ENCODE assay signal across 25 cellular contexts in genomic region chr12:70883855-70884254, GRCh38. TPM values are rescaled to one million over a fixed set of nuclear protein-coding genes. Genes with fewer than 3 reads are reported as not detected.
"Had no signal": no experiment of that assay in that cellular context is flagged by ENCODE, and none has a peak within 500 bp of the region (broad histone marks: within the 10 kb centered on the region; RNA-seq: fewer than 3 reads in every experiment).

No MANE protein-coding gene starts in this region.

- H3K36me3 ChIP-seq: left lung, sigmoid colon, uterus had no signal

- H3K79me2 ChIP-seq: parathyroid adenoma had no signal

- H3K4me2 ChIP-seq: smooth muscle cell had no signal

- H3K4me1 ChIP-seq: foreskin keratinocyte, left lung, parathyroid adenoma, sigmoid colon, uterus had no signal

- H2AFZ ChIP-seq: parathyroid adenoma had no signal

- H3K27me3 ChIP-seq: foreskin keratinocyte, left lung, sigmoid colon, uterus had no signal

- H3K27me3 Mint-ChIP-seq: activated B cell treated with CpG ODN at 0.5 μM for 24 hours; activated CD4-positive, alpha-beta T cell treated with anti-CD3 and anti-CD28 coated beads for 36 hours; activated naive CD8-positive, alpha-beta T cell treated with anti-CD3 and anti-CD28 coated beads for 36 hours; activated T-cell treated with anti-CD3 and anti-CD28 coated beads, Interleukin-2, amount 50 U/mL, for 24 hours; natural killer cell treated with Interleukin-12 subunit alpha and Interleukin-12 subunit beta and Interleukin-15 and Interleukin-18, amount 100 ng/mL, for 72 hours; stimulated activated naive B cell treated with anti-CD40 and anti-IgM and Interleukin-4, amounts not matched to agents 10 μg/mL and 1 μg/mL and 100 μg/mL, for 72 hours had no signal

- DNase-seq: activated B cell treated with CpG ODN at 0.5 μM for 24 hours; activated CD4-positive, alpha-beta T cell treated with anti-CD3 and anti-CD28 coated beads for 36 hours; activated CD4-positive, alpha-beta T cell treated with anti-CD3 and anti-CD28 coated beads, Interleukin-2, amount 50 U/mL, for 4 hours; activated CD8-positive, alpha-beta memory T cell treated with anti-CD3 and anti-CD28 coated beads for 24 hours; activated CD8-positive, alpha-beta memory T cell treated with anti-CD3 and anti-CD28 coated beads, Interleukin-2, amount 50 U/mL, for 4 hours; activated naive CD4-positive, alpha-beta T cell treated with Interleukin-2 at 50 U/mL for 16 hours; activated naive CD8-positive, alpha-beta T cell treated with anti-CD3 and anti-CD28 coated beads for 36 hours; activated T-cell treated with anti-CD3 and anti-CD28 coated beads, Interleukin-2, amount 50 U/mL, for 24 hours; left lung; nucleus accumbens; sigmoid colon; stimulated activated CD4-positive, alpha-beta T cell treated with anti-CD3 and anti-CD28 coated beads, Interleukin-15, amount 100 ng/mL, for 24 hours; stimulated activated CD4-positive, alpha-beta T cell treated with anti-CD3 and anti-CD28 coated beads, Interleukin-2, amount 100 ng/mL, for 48 hours; stimulated activated CD8-positive, alpha-beta memory T cell treated with anti-CD3 and anti-CD28 coated beads, Interleukin-4, amount 100 ng/mL, for 48 hours; stimulated activated naive B cell treated with anti-CD40 and anti-IgM and Interleukin-4, amounts not matched to agents 10 μg/mL and 1 μg/mL and 100 μg/mL, for 72 hours; T1000; trophoblast cell; uterus had no signal

- H3K9me3 Mint-ChIP-seq: activated B cell treated with CpG ODN at 0.5 μM for 24 hours; activated naive CD8-positive, alpha-beta T cell treated with anti-CD3 and anti-CD28 coated beads for 36 hours; activated T-cell treated with anti-CD3 and anti-CD28 coated beads, Interleukin-2, amount 50 U/mL, for 24 hours; stimulated activated naive B cell treated with anti-CD40 and anti-IgM and Interleukin-4, amounts not matched to agents 10 μg/mL and 1 μg/mL and 100 μg/mL, for 72 hours had no signal

- H3K4me1 Mint-ChIP-seq: activated B cell treated with CpG ODN at 0.5 μM for 24 hours; activated CD4-positive, alpha-beta T cell treated with anti-CD3 and anti-CD28 coated beads for 36 hours; activated naive CD8-positive, alpha-beta T cell treated with anti-CD3 and anti-CD28 coated beads for 36 hours; stimulated activated naive B cell treated with anti-CD40 and anti-IgM and Interleukin-4, amounts not matched to agents 10 μg/mL and 1 μg/mL and 100 μg/mL, for 72 hours had no signal

- H3K27ac ChIP-seq: foreskin keratinocyte, left lung, parathyroid adenoma, sigmoid colon, uterus had no signal

- H3K36me3 Mint-ChIP-seq: activated naive CD8-positive, alpha-beta T cell treated with anti-CD3 and anti-CD28 coated beads for 36 hours; natural killer cell treated with Interleukin-12 subunit alpha and Interleukin-12 subunit beta and Interleukin-15 and Interleukin-18, amount 100 ng/mL, for 72 hours; stimulated activated naive B cell treated with anti-CD40 and anti-IgM and Interleukin-4, amounts not matched to agents 10 μg/mL and 1 μg/mL and 100 μg/mL, for 72 hours had no signal

- H3K9me3 ChIP-seq: left lung, sigmoid colon, uterus had no signal

- H3K27ac Mint-ChIP-seq: activated B cell treated with CpG ODN at 0.5 μM for 24 hours; activated CD4-positive, alpha-beta T cell treated with anti-CD3 and anti-CD28 coated beads for 36 hours; activated naive CD8-positive, alpha-beta T cell treated with anti-CD3 and anti-CD28 coated beads for 36 hours; activated T-cell treated with anti-CD3 and anti-CD28 coated beads, Interleukin-2, amount 50 U/mL, for 24 hours; natural killer cell treated with Interleukin-12 subunit alpha and Interleukin-12 subunit beta and Interleukin-15 and Interleukin-18, amount 100 ng/mL, for 72 hours; stimulated activated naive B cell treated with anti-CD40 and anti-IgM and Interleukin-4, amounts not matched to agents 10 μg/mL and 1 μg/mL and 100 μg/mL, for 72 hours had no signal

- ATAC-seq: activated CD4-positive, alpha-beta T cell treated with anti-CD3 and anti-CD28 coated beads for 36 hours; foreskin keratinocyte; left lung; natural killer cell treated with Interleukin-12 subunit alpha and Interleukin-12 subunit beta and Interleukin-15 and Interleukin-18, amount 100 ng/mL, for 72 hours; stimulated activated naive B cell treated with anti-CD40 and anti-IgM and Interleukin-4, amounts not matched to agents 10 μg/mL and 1 μg/mL and 100 μg/mL, for 72 hours had no signal

- H3K4me3 ChIP-seq: left lung, sigmoid colon, smooth muscle cell, uterus had no signal

- H3K9ac ChIP-seq: parathyroid adenoma had no signal

- H3K4me3 Mint-ChIP-seq: activated B cell treated with CpG ODN at 0.5 μM for 24 hours; activated CD4-positive, alpha-beta T cell treated with anti-CD3 and anti-CD28 coated beads for 36 hours; activated naive CD8-positive, alpha-beta T cell treated with anti-CD3 and anti-CD28 coated beads for 36 hours; activated T-cell treated with anti-CD3 and anti-CD28 coated beads, Interleukin-2, amount 50 U/mL, for 24 hours; natural killer cell treated with Interleukin-12 subunit alpha and Interleukin-12 subunit beta and Interleukin-15 and Interleukin-18, amount 100 ng/mL, for 72 hours; stimulated activated naive B cell treated with anti-CD40 and anti-IgM and Interleukin-4, amounts not matched to agents 10 μg/mL and 1 μg/mL and 100 μg/mL, for 72 hours had no signal

RNA-seq across cellular contexts. Expression of gene PTPRR, which starts 36.7 kb away (rescaled TPM):
- total RNA-seq: activated B cell treated with CpG ODN at 0.5 μM for 24 hours; activated CD4-positive, alpha-beta T cell treated with anti-CD3 and anti-CD28 coated beads for 36 hours; activated naive CD8-positive, alpha-beta T cell treated with anti-CD3 and anti-CD28 coated beads for 36 hours; chondrocyte; lung microvascular endothelial cell; natural killer cell treated with Interleukin-12 subunit alpha and Interleukin-12 subunit beta and Interleukin-15 and Interleukin-18, amount 100 ng/mL, for 72 hours; T-helper 1 cell treated with Interleukin-12 subunit alpha and Interleukin-12 subunit beta and Interleukin-4 antibody, amounts not matched to agents 30 ng/mL and 1 ng/mL, for 36 hours had no signal
